In the genomic region with DNA sequence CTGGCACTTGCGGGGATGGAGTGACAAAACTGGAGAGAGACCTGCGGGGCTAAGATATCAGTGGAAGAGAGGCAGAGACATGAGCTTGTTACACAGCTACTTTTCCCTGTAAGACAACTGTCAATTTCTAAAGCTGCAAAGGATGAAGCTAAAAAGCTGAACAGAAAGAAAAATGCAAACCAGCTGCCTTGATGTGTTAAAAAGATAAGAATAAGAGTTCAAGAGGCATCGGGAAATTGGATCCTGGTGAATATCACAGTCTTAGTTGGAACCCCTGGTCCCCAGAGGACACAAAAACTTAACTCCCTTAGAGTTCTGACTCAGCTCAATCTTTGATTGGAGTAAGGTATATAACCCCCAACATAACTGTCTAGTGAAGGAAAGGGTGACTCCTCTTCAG, we compare ENCODE assay signal across 22 cellular contexts.
"Had no signal": no experiment of that assay in that cellular context is flagged by ENCODE, and none has a peak within 500 bp of the region (broad histone marks: within the 10 kb centered on the region; RNA-seq: fewer than 3 reads in every experiment).

No MANE protein-coding gene starts in this region.

- H3K9me3 ChIP-seq: esophagus muscularis mucosa, gastrocnemius medialis, left lung, lower lobe of right lung, psoas muscle, right lobe of liver, spleen, tibial artery, upper lobe of right lung, vagina had no signal

- H3K4me2 ChIP-seq: neural progenitor cell had no signal

- H3K4me3 ChIP-seq: esophagus muscularis mucosa, gastrocnemius medialis, left lung, lower lobe of right lung, neural progenitor cell, psoas muscle, right lobe of liver, spleen, tibial artery, upper lobe of right lung, vagina had no signal

- ATAC-seq: effector memory CD8-positive, alpha-beta T cell; gastrocnemius medialis; left lung; lower lobe of right lung; natural killer cell treated with Interleukin-12 subunit alpha and Interleukin-12 subunit beta and Interleukin-15 and Interleukin-18, amount 100 ng/mL, for 72 hours; psoas muscle; right lobe of liver; stimulated activated memory B cell treated with anti-CD40 and anti-IgM and Interleukin-4, amounts not matched to agents 10 μg/mL and 1 μg/mL and 100 μg/mL, for 72 hours; upper lobe of right lung had no signal

- H3K4me1 ChIP-seq: esophagus muscularis mucosa, gastrocnemius medialis, left lung, lower lobe of right lung, neural progenitor cell, psoas muscle, tibial artery, upper lobe of right lung had no signal

- H3K27ac ChIP-seq: epithelial cell of prostate, esophagus muscularis mucosa, gastrocnemius medialis, left lung, lower lobe of right lung, neural progenitor cell, psoas muscle, right lobe of liver, spleen, tibial artery, upper lobe of right lung, vagina had no signal

- H3K36me3 ChIP-seq: neural progenitor cell, right lobe of liver had no signal

- DNase-seq: effector memory CD8-positive, alpha-beta T cell; gastrocnemius medialis; immature natural killer cell; left lung; lower lobe of right lung; midbrain; occipital lobe; psoas muscle; retina; right lobe of liver; spleen; stimulated activated CD4-positive, alpha-beta T cell treated with anti-CD3 and anti-CD28 coated beads, Interleukin-15, amount 100 ng/mL, for 24 hours; stimulated activated CD4-positive, alpha-beta T cell treated with anti-CD3 and anti-CD28 coated beads, Interleukin-1b, Interleukin-23, amount 100 ng/mL, for 48 hours; stimulated activated CD4-positive, alpha-beta T cell treated with anti-CD3 and anti-CD28 coated beads, Interleukin-4, amount 100 ng/mL, for 24 hours; tibial artery; upper lobe of right lung had no signal

- H3K9ac ChIP-seq: neural progenitor cell had no signal

- H2AFZ ChIP-seq: neural progenitor cell had no signal

- H3K27me3 ChIP-seq: esophagus muscularis mucosa, gastrocnemius medialis, left lung, neural progenitor cell, right lobe of liver, spleen, tibial artery, upper lobe of right lung, vagina had no signal
